In the genomic region with DNA sequence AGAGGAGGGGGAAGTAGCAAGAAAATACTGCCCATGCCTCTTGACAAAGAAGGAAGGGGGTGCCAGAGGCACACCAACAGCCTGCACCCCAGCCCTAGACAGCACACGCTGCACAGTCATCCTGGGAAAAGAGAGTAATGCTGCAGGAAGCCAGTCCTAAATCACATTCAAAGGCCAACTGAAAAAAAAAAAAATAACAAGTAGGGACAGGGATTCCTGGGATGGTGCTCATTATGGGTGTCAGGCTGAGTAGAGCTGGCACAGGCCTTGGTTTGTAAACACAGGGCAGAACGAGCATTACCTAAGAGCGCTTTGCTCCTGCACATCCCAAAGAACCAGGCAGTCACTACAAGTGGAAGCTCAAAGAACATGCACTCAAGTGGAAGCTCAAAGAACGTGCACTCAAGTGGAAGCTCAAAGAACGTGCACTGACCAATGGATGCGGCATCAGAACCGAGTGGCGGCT, we compare ENCODE assay signal across 8 cellular contexts. TPM values are rescaled to one million over a fixed set of nuclear protein-coding genes. Genes with fewer than 3 reads are reported as not detected.
A peak's percentile ranks its signal among the peaks of the same experiment; 100 is the strongest.
DNase-seq lines count a peak whose midpoint lies in the region; ATAC-seq and TF ChIP-seq lines count a peak whose summit lies in the region.

No MANE protein-coding gene starts in this region.

- peak overlapping the region; percentile 44 for H3K27ac ChIP-seq in hepatocyte

- POLR2A ChIA-PET in activated CD8-positive, alpha-beta T cell treated with anti-CD3 and anti-CD28 coated beads for 36 hours (lab: Charles Lee): interaction anchor here (1.0 to 10.5 kb wide), 11 partner anchors 17 to 359 kb away, joined by 3 to 119 read pairs (median 5); no protein-coding TSS in a partner anchor

- peaks cover 91% of the 10 kb centered on the region for H3K79me2 ChIP-seq in hepatocyte

- CTCF ChIA-PET in activated CD8-positive, alpha-beta T cell treated with anti-CD3 and anti-CD28 coated beads for 36 hours (lab: Charles Lee): interaction anchor here (0.9 to 5.9 kb wide), 10 partner anchors 6 to 153 kb away, joined by 3 to 65 read pairs (median 5); a partner anchor contains a TSS

- H4K20me1 ChIP-seq in hepatocyte (ENCODE audit: insufficient read depth, poor library complexity, severe bottlenecking): peaks cover 47% of the 10 kb centered on the region

- H3K4me3 Mint-ChIP-seq in activated CD8-positive, alpha-beta T cell treated with anti-CD3 and anti-CD28 coated beads for 36 hours: peak overlapping the region; percentile 60

- no peaks in the 10 kb centered on the region for H3K36me3 ChIP-seq in hepatocyte (replicated peaks; ENCODE audit: insufficient read depth, low read depth)

- H3K4me3 ChIP-seq in hepatocyte: no peak overlapping the region

- no peaks in the 10 kb centered on the region for H3K9me3 ChIP-seq in hepatocyte (ENCODE audit: low read depth)

- peak overlapping the region; percentile 9 for H3K4me2 ChIP-seq in hepatocyte

- peaks cover 33% of the 10 kb centered on the region for H3K36me3 Mint-ChIP-seq in activated CD8-positive, alpha-beta T cell treated with anti-CD3 and anti-CD28 coated beads for 36 hours (ENCODE audit: low read depth)

- H3K27me3 Mint-ChIP-seq in activated CD8-positive, alpha-beta T cell treated with anti-CD3 and anti-CD28 coated beads for 36 hours: no peaks in the 10 kb centered on the region

- no peaks in the 10 kb centered on the region for H3K9me2 ChIP-seq in hepatocyte (replicated peaks; ENCODE audit: insufficient read depth)

- H3K9me3 Mint-ChIP-seq in activated CD8-positive, alpha-beta T cell treated with anti-CD3 and anti-CD28 coated beads for 36 hours: no peaks in the 10 kb centered on the region

- peaks cover 93% of the 10 kb centered on the region for H3K4me1 Mint-ChIP-seq in activated CD8-positive, alpha-beta T cell treated with anti-CD3 and anti-CD28 coated beads for 36 hours (ENCODE audit: low read depth)

- H3K27me3 ChIP-seq in hepatocyte: no peaks in the 10 kb centered on the region

- no peak overlapping the region for H2AFZ ChIP-seq in hepatocyte

- peak overlapping the region; percentile 92 for H3K27ac Mint-ChIP-seq in activated CD8-positive, alpha-beta T cell treated with anti-CD3 and anti-CD28 coated beads for 36 hours

- H3K4me1 ChIP-seq in hepatocyte (ENCODE audit: insufficient read depth): peaks cover 64% of the 10 kb centered on the region

- WGBS in hepatocyte (ENCODE audit: low lambda C conversion rate, missing lambda C conversion rate): 86% methylated on average over 8 of the region's 8 CpGs

- TF ChIP-seq CTCF in activated CD8-positive, alpha-beta T cell treated with anti-CD3 and anti-CD28 coated beads for 36 hours (IDR thresholded peaks at IDR 0.05): no peak
- TF ChIP-seq CTCF in hepatocyte (IDR thresholded peaks at IDR 0.05; ENCODE audit: poor library complexity): no peak

- intact Hi-C loops in Right ventricle myocardium inferior (cut with DNase I) (no loop called here), cardiac septum (cut with DNase I) (loop anchor here (5.0 kb wide), 1 partner anchor 55 kb away; no protein-coding TSS in a partner anchor)
- intact Hi-C loops in activated CD8-positive, alpha-beta T cell treated with anti-CD3 and anti-CD28 coated beads for 36 hours (cut with micrococcal nuclease): loop anchor here (5.0 to 10.0 kb wide), 3 partner anchors 75 to 477 kb away; a partner anchor contains a TSS

- DNase-seq in Right ventricle myocardium inferior (ENCODE audit: missing footprints): no peak
- no peak for DNase-seq in cardiac septum (ENCODE audit: low spot score)
- DNase-seq in activated CD8-positive, alpha-beta T cell treated with anti-CD3 and anti-CD28 coated beads for 36 hours: no peak
- no peak for DNase-seq in hepatocyte (ENCODE audit: low spot score)
- no peak for DNase-seq in activated effector memory CD4-positive, alpha-beta T cell treated with anti-CD3 and anti-CD28 coated beads, Interleukin-2, amount 50 U/mL, for 16 hours
- no peak for DNase-seq in NCI-H82 treated with DMSO at 0.1 percent for 48 hours (lab: John Stamatoyannopoulos, UW; ENCODE audit: unreplicated experiment)
- no peak for DNase-seq in SIG-M5 (lab: John Stamatoyannopoulos, UW)
- DNase-seq in NCI-H1436 treated with DMSO at 0.1 percent for 48 hours (lab: John Stamatoyannopoulos, UW): no peak

- peak; percentile 49 for ATAC-seq in Right ventricle myocardium inferior
- no peak for ATAC-seq in activated CD8-positive, alpha-beta T cell treated with anti-CD3 and anti-CD28 coated beads for 36 hours

RNA-seq across cellular contexts. Expression of a gene that starts 7.8 kb away (rescaled TPM):
- total RNA-seq in Right ventricle myocardium inferior (125 TPM), cardiac septum (115 TPM), hepatocyte (26.2 and 27.5 TPM in 2 replicates)
- 10 to 100 TPM; 84.5 to 85.2 TPM for total RNA-seq in activated CD8-positive, alpha-beta T cell treated with anti-CD3 and anti-CD28 coated beads for 36 hours
- 24.8 and 29.7 TPM in 2 replicates for polyA plus RNA-seq in hepatocyte
